8 cellular contexts compared by ENCODE assay signal in the genomic region with DNA sequence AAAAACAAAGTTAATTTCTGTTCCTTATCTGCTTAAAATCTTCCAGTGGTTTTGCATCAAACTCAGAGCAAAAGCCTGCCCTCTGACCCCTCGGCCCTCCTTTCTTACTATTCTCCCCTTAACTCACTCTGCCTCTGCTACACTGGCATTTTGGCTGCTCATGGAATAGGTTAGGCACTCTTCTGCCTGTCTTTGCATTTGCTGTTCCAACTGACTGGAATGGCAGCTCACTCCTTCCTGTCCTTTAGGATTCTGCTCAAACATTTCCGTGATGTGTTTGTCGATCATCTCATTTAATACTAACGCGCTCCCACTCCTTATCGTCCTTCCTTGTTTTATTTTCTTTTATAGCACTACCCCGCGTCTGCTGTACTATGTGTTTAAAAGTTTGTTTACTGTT. TPM values are rescaled to one million over a fixed set of nuclear protein-coding genes. Genes with fewer than 3 reads are reported as not detected.
A peak's percentile ranks its signal among the peaks of the same experiment; 100 is the strongest.
DNase-seq lines count a peak whose midpoint lies in the region; ATAC-seq and TF ChIP-seq lines count a peak whose summit lies in the region.

No MANE protein-coding gene starts in this region.

- peaks cover 29% of the 10 kb centered on the region for H3K4me1 ChIP-seq in mononuclear cell (ENCODE audit: insufficient read depth, low read length)

- DNase-seq in AG10803 (ENCODE audit: low read depth) (peak; percentile 5), HT-29 (ENCODE audit: low spot score) (peak; percentile 43), cerebellar cortex (ENCODE audit: low spot score) (peak; percentile 6)
- DNase-seq in activated CD4-positive, alpha-beta memory T cell treated with anti-CD3 and anti-CD28 coated beads, Interleukin-2, amount 10 ng/mL, durations not matched to agents 7 days and 5 days: no peak
- no peak for DNase-seq in activated CD4-positive, alpha-beta T cell treated with anti-CD3 and anti-CD28 coated beads, Interleukin-2, amount 50 U/mL, for 48 hours

- CTCF ChIA-PET in activated CD4-positive, alpha-beta memory T cell treated with anti-CD3 and anti-CD28 coated beads, Interleukin-2, amount 10 ng/mL, durations not matched to agents 7 days and 5 days (lab: Charles Lee): no interaction called here

- no peaks in the 10 kb centered on the region for H3K27me3 ChIP-seq in mononuclear cell (ENCODE audit: insufficient read depth, low read length)

- H3K4me3 ChIP-seq in AG10803 (ENCODE audit: low read length) (peak overlapping the region; percentile 97), mononuclear cell (ENCODE audit: low read length) (peak overlapping the region; percentile 77)

- ATAC-seq in esophagus mucosa: no peak
- no peak for ATAC-seq in GM19397 (IDR thresholded peaks at IDR 0.05; ENCODE audit: unreplicated experiment)

- H3K27me3 Mint-ChIP-seq in activated CD4-positive, alpha-beta memory T cell treated with anti-CD3 and anti-CD28 coated beads, Interleukin-2, amount 10 ng/mL, durations not matched to agents 7 days and 5 days: no peaks in the 10 kb centered on the region

- H3K4me1 Mint-ChIP-seq in activated CD4-positive, alpha-beta memory T cell treated with anti-CD3 and anti-CD28 coated beads, Interleukin-2, amount 10 ng/mL, durations not matched to agents 7 days and 5 days: peaks cover 32% of the 10 kb centered on the region

- TF ChIP-seq CTCF in AG10803 (conservative IDR thresholded peaks at IDR 0.05; ENCODE audit: low read length): no peak

- peaks cover 30% of the 10 kb centered on the region for H3K36me3 Mint-ChIP-seq in activated CD4-positive, alpha-beta memory T cell treated with anti-CD3 and anti-CD28 coated beads, Interleukin-2, amount 10 ng/mL, durations not matched to agents 7 days and 5 days (ENCODE audit: low read depth)

- H3K9me3 ChIP-seq in mononuclear cell (ENCODE audit: low read depth, low read length): no peaks in the 10 kb centered on the region

- H3K27ac Mint-ChIP-seq in activated CD4-positive, alpha-beta memory T cell treated with anti-CD3 and anti-CD28 coated beads, Interleukin-2, amount 10 ng/mL, durations not matched to agents 7 days and 5 days: no peak overlapping the region

- no peak overlapping the region for H3K4me3 Mint-ChIP-seq in activated CD4-positive, alpha-beta memory T cell treated with anti-CD3 and anti-CD28 coated beads, Interleukin-2, amount 10 ng/mL, durations not matched to agents 7 days and 5 days

- no peaks in the 10 kb centered on the region for H3K9me3 Mint-ChIP-seq in activated CD4-positive, alpha-beta memory T cell treated with anti-CD3 and anti-CD28 coated beads, Interleukin-2, amount 10 ng/mL, durations not matched to agents 7 days and 5 days

- POLR2A ChIA-PET in activated CD4-positive, alpha-beta memory T cell treated with anti-CD3 and anti-CD28 coated beads, Interleukin-2, amount 10 ng/mL, durations not matched to agents 7 days and 5 days (lab: Charles Lee): interaction anchor here (1.4 kb wide), 1 partner anchor 18 kb away, joined by 4 read pairs; no protein-coding TSS in a partner anchor

RNA-seq across cellular contexts. Expression of a gene that starts 0.8 kb away (rescaled TPM):
- 23.0 and 27.0 TPM in 2 replicates for total RNA-seq in HT-29 (2014; rRNA removed; shearing (Covaris generic))
- total RNA-seq in mononuclear cell (78.4 TPM), esophagus mucosa (30.8 TPM)
- total RNA-seq in activated CD4-positive, alpha-beta memory T cell treated with anti-CD3 and anti-CD28 coated beads, Interleukin-2, amount 10 ng/mL, durations not matched to agents 7 days and 5 days: 10 to 100 TPM; 42.7 to 43.7 TPM

RNA-seq across cellular contexts. Expression of a gene that starts 0.9 kb away (rescaled TPM):
- total RNA-seq in HT-29 (2014; rRNA removed; shearing (Covaris generic)): 11.5 and 11.6 TPM in 2 replicates
- 19.6 TPM for total RNA-seq in mononuclear cell
- total RNA-seq in activated CD4-positive, alpha-beta memory T cell treated with anti-CD3 and anti-CD28 coated beads, Interleukin-2, amount 10 ng/mL, durations not matched to agents 7 days and 5 days: 10 to 100 TPM; 17.7 to 19.4 TPM
- 6.9 TPM for total RNA-seq in esophagus mucosa

RNA-seq across cellular contexts. Expression of a gene that starts 34.3 kb away (rescaled TPM):
- total RNA-seq in HT-29 (2014; rRNA removed; shearing (Covaris generic)): 20.1 and 26.7 TPM in 2 replicates
- total RNA-seq in mononuclear cell (19.3 TPM), esophagus mucosa (23.6 TPM)
- total RNA-seq in activated CD4-positive, alpha-beta memory T cell treated with anti-CD3 and anti-CD28 coated beads, Interleukin-2, amount 10 ng/mL, durations not matched to agents 7 days and 5 days: 10 to 100 TPM; 32.9 to 36.3 TPM

RNA-seq across cellular contexts. Expression of a gene that starts 42.1 kb away (rescaled TPM):
- total RNA-seq in HT-29 (2014; rRNA removed; shearing (Covaris generic)): not detected in 2 replicates
- total RNA-seq in mononuclear cell (not detected), esophagus mucosa (not detected)
- not detected for total RNA-seq in activated CD4-positive, alpha-beta memory T cell treated with anti-CD3 and anti-CD28 coated beads, Interleukin-2, amount 10 ng/mL, durations not matched to agents 7 days and 5 days

Comparison
In these comparisons a context has a peak if more than half of its experiments do, and no peak if none do; other contexts are left out.
1. DNase-seq: peak in AG10803 (single experiment), HT-29 (single experiment) and cerebellar cortex (single experiment); none in activated CD4-positive, alpha-beta memory T cell treated with anti-CD3 and anti-CD28 coated beads, Interleukin-2, amount 10 ng/mL, durations not matched to agents 7 days and 5 days (single experiment) and activated CD4-positive, alpha-beta T cell treated with anti-CD3 and anti-CD28 coated beads, Interleukin-2, amount 50 U/mL, for 48 hours (0 of 2).